ENCODE assay signal across 18 cellular contexts in genomic region chr7:29360633-29361625, GRCh38.
DNase-seq lines count a peak whose midpoint lies in the region; ATAC-seq lines count a peak whose summit lies in the region.
"Had no signal": no experiment of that assay in that cellular context is flagged by ENCODE, and none has a peak within 500 bp of the region (broad histone marks: within the 10 kb centered on the region; RNA-seq: fewer than 3 reads in every experiment).

No MANE protein-coding gene starts in this region.

- DNase-seq in left cardiac atrium: peak; percentile 24
- no peak for DNase-seq in cardiac septum (ENCODE audit: low spot score)
- peak; percentile 55 to 74 for DNase-seq in SJCRH30
- DNase-seq in left kidney (ENCODE audit: low read depth, low spot score): peak; percentile 24
- no peak for DNase-seq in stimulated activated naive CD4-positive, alpha-beta T cell (lab: John Stamatoyannopoulos, UW)
- DNase-seq in activated CD4-positive, alpha-beta T cell treated with anti-CD3 and anti-CD28 coated beads, Interleukin-2, amount 50 U/mL, for 1 hour: no peak
- no peak for DNase-seq in SHP77 treated with DMSO at 0.1 percent for 48 hours (lab: John Stamatoyannopoulos, UW)
- DNase-seq: Caco-2; Karpas-422; NCI-H1436 treated with DMSO at 0.1 percent for 48 hours; NCI-H510A treated with DMSO at 0.1 percent for 48 hours; NK-92 treated with Interleukin-12 subunit alpha and Interleukin-12 subunit beta, amount 100 ng/mL, for 24 hours; OCI-M1 had no signal

- H3K36me3 ChIP-seq in SJCRH30: no peaks in the 10 kb centered on the region

- H3K4me3 ChIP-seq in SJCRH30: no peak overlapping the region
- H3K4me3 ChIP-seq: A549 had no signal

- H3K4me1 ChIP-seq in SJCRH30: peaks cover 15% of the 10 kb centered on the region
- H3K4me1 ChIP-seq: A549 had no signal

- intact Hi-C loops in left cardiac atrium (cut with DNase I): no loop called here
- intact Hi-C loops in cardiac septum (cut with DNase I): no loop called here

- peak in 1 of 2 donors; percentile 34 for ATAC-seq in left cardiac atrium
- ATAC-seq in GM21390 (IDR thresholded peaks at IDR 0.05; ENCODE audit: unreplicated experiment): no peak
- ATAC-seq: A549, HCT116, SK-N-SH treated with all-trans-retinoic acid at 6 μM for 48 hours had no signal

- peak overlapping the region; percentile 35; the same call in 1 of the 2 replicates for H3K27ac ChIP-seq in SJCRH30
- H3K27ac ChIP-seq: A549, C4-2B had no signal

- H3K27me3 ChIP-seq in SJCRH30: no peaks in the 10 kb centered on the region

- H3K9me3 ChIP-seq in SJCRH30 (replicated peaks): no peaks in the 10 kb centered on the region; the same call in 1 of the 2 replicates
- H3K9me3 ChIP-seq: A549, Caco-2 had no signal

Comparison
In these comparisons a context has a peak if more than half of its experiments do, and no peak if none do; other contexts are left out.
1. DNase-seq: peak in left cardiac atrium (single experiment), SJCRH30 (2 of 2) and left kidney (single experiment); none in cardiac septum (single experiment), stimulated activated naive CD4-positive, alpha-beta T cell (0 of 6), activated CD4-positive, alpha-beta T cell treated with anti-CD3 and anti-CD28 coated beads, Interleukin-2, amount 50 U/mL, for 1 hour (single experiment) and SHP77 treated with DMSO at 0.1 percent for 48 hours (single experiment).